ENCODE assay signal across 6 cellular contexts in genomic region chr16:28566233-28566925, GRCh38. TPM values are rescaled to one million over a fixed set of nuclear protein-coding genes. Genes with fewer than 3 reads are reported as not detected.
"Had no signal": no experiment of that assay in that cellular context is flagged by ENCODE, and none has a peak within 500 bp of the region (broad histone marks: within the 10 kb centered on the region; RNA-seq: fewer than 3 reads in every experiment).

No MANE protein-coding gene starts in this region.

RNA-seq across cellular contexts. Expression of gene SULT1A2, which starts 30.5 kb away (rescaled TPM):
- total RNA-seq: M059J, PC-3, SJSA1 had no signal

RNA-seq across cellular contexts. Expression of gene IL27, which starts 59.7 kb away (rescaled TPM):
- total RNA-seq: M059J, PC-3, Peyer's patch, Right ventricle myocardium superior, SJSA1 had no signal
- polyA plus RNA-seq: SK-N-SH had no signal
